ENCODE assay signal across 1 cellular context in genomic region chr20:51801220-51801991, GRCh38.
TF ChIP-seq lines count a peak whose summit lies in the region.

No MANE protein-coding gene starts in this region.

TF ChIP-seq in HepG2, 621 proteins besides CTCF, POLR2A, EP300 and RAD21 (continued from another document):
- TF ChIP-seq CBX2 (IDR thresholded peaks at IDR 0.05; ENCODE audit: low read depth, low read length), result 0 out of 2 replicates have a peak, but pooled peaks have one; percentile 53
- TF ChIP-seq CBX2 (CRISPR knock-in tag; IDR thresholded peaks at IDR 0.05; ENCODE audit: low read depth), result peak; percentile 87; the same call in 1 of the 2 replicates
- peak; percentile 47; the same call in 1 of the 2 replicates for TF ChIP-seq ZNF710 (CRISPR knock-in tag; IDR thresholded peaks at IDR 0.05; ENCODE audit: borderline replicate concordance)
- TF ChIP-seq KAT2B (IDR thresholded peaks at IDR 0.05; ENCODE audit: borderline replicate concordance, low read depth, low read length), result no peak
- TF ChIP-seq ZNF503 (CRISPR knock-in tag; IDR thresholded peaks at IDR 0.05), result no peak; the same call in 1 of the 2 replicates
- TF ChIP-seq HNF4G (IDR thresholded peaks at IDR 0.05; ENCODE audit: borderline replicate concordance, low read depth, low read length), result no peak
- TF ChIP-seq HNF4G (CRISPR knock-in tag; IDR thresholded peaks at IDR 0.05; ENCODE audit: borderline replicate concordance, low read depth), result no peak
- TF ChIP-seq ZNF256 (CRISPR knock-in tag; conservative IDR thresholded peaks at IDR 0.05), result no peak
- no peak for TF ChIP-seq ZNF432 (CRISPR knock-in tag; IDR thresholded peaks at IDR 0.05; ENCODE audit: borderline replicate concordance)
- TF ChIP-seq FIP1L1 (IDR thresholded peaks at IDR 0.05; ENCODE audit: borderline replicate concordance, insufficient read depth, low read depth, low read length), result no peak
- TF ChIP-seq ZNF749 (CRISPR knock-in tag; IDR thresholded peaks at IDR 0.05; ENCODE audit: borderline replicate concordance), result no peak
- no peak for TF ChIP-seq ZFP37 (CRISPR knock-in tag; IDR thresholded peaks at IDR 0.05; ENCODE audit: borderline replicate concordance)
- TF ChIP-seq SRSF1 (optimal IDR thresholded peaks at IDR 0.05; ENCODE audit: low read depth, low read length), result peak; percentile 55
TF ChIP-seq in HepG2: peak in this region for 82.
